6 cellular contexts compared by ENCODE assay signal in the genomic region with DNA sequence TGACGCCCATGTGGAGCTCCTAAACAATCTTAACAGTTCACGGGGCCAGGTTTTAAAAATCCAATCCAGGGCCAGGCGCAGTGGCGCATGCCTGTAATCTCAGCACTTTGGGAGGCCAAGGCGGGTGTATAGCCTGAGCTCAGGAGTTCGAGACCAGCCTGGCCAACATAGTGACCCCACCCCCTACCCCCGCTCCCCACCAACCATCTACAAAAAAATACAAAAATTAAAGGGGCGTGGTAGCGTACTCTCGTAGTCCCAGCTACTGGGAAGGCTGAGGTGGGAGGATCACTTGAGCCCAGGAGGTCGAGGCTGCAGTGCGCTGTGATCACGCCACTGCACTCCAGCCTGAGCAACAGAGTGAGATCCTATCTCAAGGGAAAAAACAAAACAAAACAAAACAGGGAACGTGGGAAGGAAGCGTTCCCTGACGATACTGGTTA. TPM values are rescaled to one million over a fixed set of nuclear protein-coding genes. Genes with fewer than 3 reads are reported as not detected.
DNase-seq lines count a peak whose midpoint lies in the region; ATAC-seq and TF ChIP-seq lines count a peak whose summit lies in the region.

No MANE protein-coding gene starts in this region.

- TF ChIP-seq CTCF in colonic mucosa (IDR thresholded peaks at IDR 0.05), result no peak

- H2AK5ac ChIP-seq in trophoblast cell (ENCODE audit: low read length), result peak overlapping the region; percentile 38

- peak overlapping the region; percentile 75 for H4K91ac ChIP-seq in trophoblast cell (ENCODE audit: low read depth, low read length)

- H3K4me3 ChIP-seq in Jurkat, Clone E6-1 (ENCODE audit: low read length), result peak overlapping the region; percentile 96
- H3K4me3 ChIP-seq in colonic mucosa (peak overlapping the region; percentile 94), trophoblast cell (ENCODE audit: low read depth, low read length) (peak overlapping the region; percentile 73)

- H3K14ac ChIP-seq in trophoblast cell (ENCODE audit: low read length), result peak overlapping the region; percentile 71

- no peak overlapping the region for H3K18ac ChIP-seq in trophoblast cell (ENCODE audit: low read length)

- peak overlapping the region; percentile 92 for H4K8ac ChIP-seq in trophoblast cell (ENCODE audit: low read depth, low read length)

- H3K27me3 ChIP-seq in colonic mucosa (no peaks in the 10 kb centered on the region), trophoblast cell (ENCODE audit: insufficient read depth, low read length) (no peaks in the 10 kb centered on the region)

- peak overlapping the region; percentile 82 to 96 for H3K9ac ChIP-seq in colonic mucosa (ENCODE audit: low read depth in 2 of 2, low read length in 2 of 2)
- H3K9ac ChIP-seq in trophoblast cell (ENCODE audit: low read length), result peak overlapping the region; percentile 75

- peak overlapping the region; percentile 70 for H3K4me2 ChIP-seq in trophoblast cell (ENCODE audit: low read length)

- H3K36me3 ChIP-seq in colonic mucosa (peaks cover 10% of the 10 kb centered on the region), trophoblast cell (ENCODE audit: control insufficient read depth in 1 of 2, insufficient read depth in 2 of 2, low read length in 2 of 2) (peaks cover 18 to 21% of the 10 kb centered on the region in 2 experiments)

- no peak overlapping the region for H3K23ac ChIP-seq in trophoblast cell (ENCODE audit: low read length)

- H3K4me1 ChIP-seq in colonic mucosa, result peaks cover 11% of the 10 kb centered on the region
- H3K4me1 ChIP-seq in trophoblast cell (ENCODE audit: control insufficient read depth in 1 of 2, insufficient read depth in 2 of 2, low read length in 2 of 2), result peaks cover 4 to 9% of the 10 kb centered on the region in 2 experiments

- H3K9me3 ChIP-seq in colonic mucosa (no peaks in the 10 kb centered on the region), trophoblast cell (ENCODE audit: insufficient read depth, low read depth, low read length) (peaks cover 2% of the 10 kb centered on the region)

- H2BK120ac ChIP-seq in trophoblast cell (ENCODE audit: insufficient read depth, low read length, poor library complexity), result peak overlapping the region; percentile 41

- peak overlapping the region; percentile 92 for H3K27ac ChIP-seq in colonic mucosa
- peak overlapping the region; percentile 58 for H3K27ac ChIP-seq in trophoblast cell (ENCODE audit: low read depth, low read length)

- peak overlapping the region; percentile 85 for H4K12ac ChIP-seq in trophoblast cell (ENCODE audit: low read depth, low read length)

- DNase-seq in Jurkat, Clone E6-1 (ENCODE audit: low read depth, low spot score), result no peak
- DNase-seq in colonic mucosa (no peak), trophoblast cell (peak in 1 of 2 donors; percentile 18), DMS 273 treated with DMSO at 0.1 percent for 48 hours (lab: John Stamatoyannopoulos, UW) (no peak), NCI-H774 (lab: John Stamatoyannopoulos, UW) (no peak)

- H2BK5ac ChIP-seq in trophoblast cell (ENCODE audit: low read depth, low read length, poor library complexity), result peak overlapping the region; percentile 51

- peak overlapping the region; percentile 9 for H3K4ac ChIP-seq in trophoblast cell (ENCODE audit: low read depth, low read length)

- H3K79me1 ChIP-seq in trophoblast cell (ENCODE audit: low read length), result peaks cover 8% of the 10 kb centered on the region

- no peak for ATAC-seq in GM19324 (IDR thresholded peaks at IDR 0.05; ENCODE audit: low FRiP score, unreplicated experiment)

- H3K79me2 ChIP-seq in trophoblast cell (ENCODE audit: control insufficient read depth, insufficient read depth, low read length, poor library complexity), result peaks cover 9% of the 10 kb centered on the region

- no peak overlapping the region for H2BK12ac ChIP-seq in trophoblast cell (ENCODE audit: low read length)

- H2AFZ ChIP-seq in trophoblast cell (ENCODE audit: insufficient read depth, low read length, poor library complexity), result peak overlapping the region; percentile 50

- intact Hi-C loops in colonic mucosa (cut with DNase I), result loop anchor here (5.0 kb wide), 1 partner anchor 41 kb away; a partner anchor contains a TSS

- WGBS in trophoblast cell (ENCODE audit: extremely low coverage, insufficient coverage, insufficient read length), result no CpG with 5 or more reads among the region's 16 CpGs

RNA-seq across cellular contexts. Expression of a gene that starts 0.7 kb away (rescaled TPM):
- polyA plus RNA-seq in Jurkat, Clone E6-1 (2012; ENCODE audit: insufficient read depth, insufficient read length), result 122 TPM
- total RNA-seq in colonic mucosa, result 10 to 100 TPM; 40.0 to 50.9 TPM
- polyA plus RNA-seq in trophoblast cell (2013), result 47.6 and 52.1 TPM in 2 replicates

RNA-seq across cellular contexts. Expression of a gene that starts 15.6 kb away (rescaled TPM):
- polyA plus RNA-seq in Jurkat, Clone E6-1 (2012; ENCODE audit: insufficient read depth, insufficient read length), result not detected
- total RNA-seq in colonic mucosa, result not detected
- polyA plus RNA-seq in trophoblast cell (2013), result not detected in 2 replicates

RNA-seq across cellular contexts. Expression of a gene that starts 41.1 kb away (rescaled TPM):
- 35.6 TPM for polyA plus RNA-seq in Jurkat, Clone E6-1 (2012; ENCODE audit: insufficient read depth, insufficient read length)
- total RNA-seq in colonic mucosa, result 10 to 100 TPM; 27.8 to 32.8 TPM
- polyA plus RNA-seq in trophoblast cell (2013), result 38.7 and 41.3 TPM in 2 replicates

RNA-seq across cellular contexts. Expression of a gene that starts 41.5 kb away (rescaled TPM):
- polyA plus RNA-seq in Jurkat, Clone E6-1 (2012; ENCODE audit: insufficient read depth, insufficient read length), result 550 TPM
- total RNA-seq in colonic mucosa, result 100 to 1,000 TPM; 128 to 231 TPM
- polyA plus RNA-seq in trophoblast cell (2013), result 248 and 252 TPM in 2 replicates

RNA-seq across cellular contexts. Expression of a gene that starts 41.6 kb away (rescaled TPM):
- 309 TPM for polyA plus RNA-seq in Jurkat, Clone E6-1 (2012; ENCODE audit: insufficient read depth, insufficient read length)
- 10 to 100 TPM; 53.4 to 91.5 TPM for total RNA-seq in colonic mucosa
- polyA plus RNA-seq in trophoblast cell (2013), result 104 and 107 TPM in 2 replicates
